ENCODE assay signal across 27 cellular contexts in genomic region chr1:20234761-20235540, GRCh38. TPM values are rescaled to one million over a fixed set of nuclear protein-coding genes. Genes with fewer than 3 reads are reported as not detected.
DNase-seq lines count a peak whose midpoint lies in the region; ATAC-seq and TF ChIP-seq lines count a peak whose summit lies in the region.
"Had no signal": no experiment of that assay in that cellular context is flagged by ENCODE, and none has a peak within 500 bp of the region (broad histone marks: within the 10 kb centered on the region; RNA-seq: fewer than 3 reads in every experiment).

No MANE protein-coding gene starts in this region.

- no TSS peak for BruUV-seq in PC-9 (replicated peaks; lab: Mats Ljungman, UMichigan)

- CTCF ChIA-PET in PC-9 (lab: Charles Lee) = no interaction called here
- CTCF ChIA-PET in activated naive CD4-positive, alpha-beta T cell treated with anti-CD3 and anti-CD28 coated beads for 36 hours (lab: Charles Lee) = interaction anchor here (0.6 to 1.4 kb wide), 6 partner anchors 21 to 257 kb away, joined by 3 to 8 read pairs (median 4); no protein-coding TSS in a partner anchor

- H3K36me3 ChIP-seq in PC-9 (ENCODE audit: low read depth) (no peaks in the 10 kb centered on the region), parathyroid adenoma (ENCODE audit: control insufficient read depth, insufficient read depth, low read length) (no peaks in the 10 kb centered on the region)
- H3K36me3 ChIP-seq: HAP-1, SJSA1 had no signal

- no peaks in the 10 kb centered on the region for H3K9me3 Mint-ChIP-seq in activated naive CD4-positive, alpha-beta T cell treated with anti-CD3 and anti-CD28 coated beads for 36 hours
- H3K9me3 Mint-ChIP-seq in glutamatergic neuron (ENCODE audit: unreplicated experiment) = peaks cover 6% of the 10 kb centered on the region
- H3K9me3 Mint-ChIP-seq: CD8-positive, alpha-beta T cell; HFFc6; IgD-negative memory B cell had no signal

- peaks cover 32% of the 10 kb centered on the region for H3K27me3 Mint-ChIP-seq in activated naive CD4-positive, alpha-beta T cell treated with anti-CD3 and anti-CD28 coated beads for 36 hours (ENCODE audit: low read depth)
- peaks cover 2% of the 10 kb centered on the region for H3K27me3 Mint-ChIP-seq in glutamatergic neuron (ENCODE audit: unreplicated experiment)

- H3K4me1 Mint-ChIP-seq in activated naive CD4-positive, alpha-beta T cell treated with anti-CD3 and anti-CD28 coated beads for 36 hours (ENCODE audit: low read depth) = no peaks in the 10 kb centered on the region
- peaks cover 16% of the 10 kb centered on the region for H3K4me1 Mint-ChIP-seq in glutamatergic neuron (ENCODE audit: low read depth, unreplicated experiment)

- ATAC-seq in HG02852 (IDR thresholded peaks at IDR 0.05; ENCODE audit: unreplicated experiment) = no peak
- ATAC-seq: CD8-positive, alpha-beta T cell; GM12878 had no signal

- H4K20me1 ChIP-seq in PC-9 (ENCODE audit: insufficient read depth) = no peaks in the 10 kb centered on the region

- no peaks in the 10 kb centered on the region for H3K9me2 ChIP-seq in PC-9 (ENCODE audit: insufficient read depth)

- peak overlapping the region; percentile 30; the same call in 1 of the 2 replicates for H3K4me3 ChIP-seq in PC-9
- H3K4me3 ChIP-seq in parathyroid adenoma (ENCODE audit: low read depth, low read length) = no peak overlapping the region
- H3K4me3 ChIP-seq: GM12878, HAP-1, SJSA1 had no signal

- H3K79me2 ChIP-seq in PC-9 (ENCODE audit: low read depth) = no peaks in the 10 kb centered on the region
- no peaks in the 10 kb centered on the region for H3K79me2 ChIP-seq in parathyroid adenoma

- H3K36me3 Mint-ChIP-seq in activated naive CD4-positive, alpha-beta T cell treated with anti-CD3 and anti-CD28 coated beads for 36 hours (ENCODE audit: low read depth) = no peaks in the 10 kb centered on the region
- no peaks in the 10 kb centered on the region for H3K36me3 Mint-ChIP-seq in glutamatergic neuron (ENCODE audit: unreplicated experiment)
- H3K36me3 Mint-ChIP-seq: CD8-positive, alpha-beta T cell had no signal

- H3K27me3 ChIP-seq in PC-9 (ENCODE audit: insufficient read depth, low read depth) (no peaks in the 10 kb centered on the region), parathyroid adenoma (ENCODE audit: control insufficient read depth, insufficient read depth, low read length) (no peaks in the 10 kb centered on the region)
- H3K27me3 ChIP-seq: SJSA1 had no signal

- no peak overlapping the region for H2AFZ ChIP-seq in PC-9
- H2AFZ ChIP-seq in parathyroid adenoma = peak overlapping the region; percentile 56

- POLR2A ChIA-PET in PC-9 (lab: Charles Lee; ENCODE audit: unreplicated experiment) = interaction anchor here (0.6 kb wide), 1 partner anchor 88 kb away, joined by 5 read pairs; no protein-coding TSS in a partner anchor

- H3K27ac Mint-ChIP-seq in activated naive CD4-positive, alpha-beta T cell treated with anti-CD3 and anti-CD28 coated beads for 36 hours = no peak overlapping the region
- no peak overlapping the region for H3K27ac Mint-ChIP-seq in glutamatergic neuron (ENCODE audit: unreplicated experiment)
- H3K27ac Mint-ChIP-seq: CD8-positive, alpha-beta T cell; HFFc6; IgD-negative memory B cell had no signal

- H3K4me1 ChIP-seq in PC-9 (replicated peaks; ENCODE audit: insufficient read depth) = peaks cover 87% of the 10 kb centered on the region
- H3K4me1 ChIP-seq in parathyroid adenoma = peaks cover 27% of the 10 kb centered on the region
- H3K4me1 ChIP-seq: HAP-1, SJSA1 had no signal

- H3K4me3 Mint-ChIP-seq in activated naive CD4-positive, alpha-beta T cell treated with anti-CD3 and anti-CD28 coated beads for 36 hours = no peak overlapping the region
- no peak overlapping the region for H3K4me3 Mint-ChIP-seq in glutamatergic neuron (ENCODE audit: unreplicated experiment)
- H3K4me3 Mint-ChIP-seq: CD8-positive, alpha-beta T cell; HFFc6; IgD-negative memory B cell had no signal

- peak; percentile 42 for DNase-seq in NCI-H2227 (lab: John Stamatoyannopoulos, UW; ENCODE audit: unreplicated experiment)
- peak in 1 of 2 experiments; percentile 90 for DNase-seq in PC-9
- peak; percentile 64 for DNase-seq in kidney glomerular epithelial cell (lab: John Stamatoyannopoulos, UW)
- DNase-seq in activated naive CD4-positive, alpha-beta T cell treated with anti-CD3 and anti-CD28 coated beads for 36 hours = no peak
- DNase-seq in nucleus accumbens (lab: John Stamatoyannopoulos, UW) = no peak
- no peak for DNase-seq in glutamatergic neuron
- DNase-seq: CD8-positive, alpha-beta T cell; DMS 273 treated with DMSO at 0.1 percent for 48 hours; DMS79; EL; GDM1; GOT3; HFFc6; MM.1S; NCI-H2029; NCI-H226; NCI-H510A; Right ventricle myocardium superior; RPMI8226 had no signal

- H3F3A ChIP-seq in PC-9 (ENCODE audit: insufficient read depth, low read depth) = peaks cover 44% of the 10 kb centered on the region

- H3K27ac ChIP-seq in PC-9 (peak overlapping the region; percentile 91), parathyroid adenoma (peak overlapping the region; percentile 86)
- H3K27ac ChIP-seq: KMS-11, SJSA1 had no signal

- no peak overlapping the region for H3K9ac ChIP-seq in parathyroid adenoma
- H3K9ac ChIP-seq: KMS-11 had no signal

- H3K9me3 ChIP-seq in PC-9 (ENCODE audit: insufficient read depth, low read depth) (no peaks in the 10 kb centered on the region), parathyroid adenoma (ENCODE audit: control insufficient read depth, low read length) (no peaks in the 10 kb centered on the region)
- H3K9me3 ChIP-seq: HAP-1, SJSA1 had no signal

- intact Hi-C loops in PC-9 (cut with micrococcal nuclease; ENCODE audit: unreplicated experiment) = no loop called here
- intact Hi-C loops in activated naive CD4-positive, alpha-beta T cell treated with anti-CD3 and anti-CD28 coated beads for 36 hours (cut with micrococcal nuclease) = no loop called here

- H3K4me2 ChIP-seq in PC-9 (peak overlapping the region; percentile 73), parathyroid adenoma (ENCODE audit: low read length) (peak overlapping the region; percentile 21)
- H3K4me2 ChIP-seq: KMS-11 had no signal

- TF ChIP-seq CTCF in PC-9 (conservative IDR thresholded peaks at IDR 0.05) = no peak
- TF ChIP-seq CTCF in parathyroid adenoma (IDR thresholded peaks at IDR 0.05) = no peak
- no peak for TF ChIP-seq CTCF in glutamatergic neuron (IDR thresholded peaks at IDR 0.05; ENCODE audit: partially characterized antibody, unreplicated experiment)

RNA-seq across cellular contexts. Expression of gene PLA2G2C, which starts 48.6 kb away (rescaled TPM):
- total RNA-seq in PC-9 (2021) (0.48 and 0.55 TPM in 2 replicates), glutamatergic neuron (ENCODE audit: unreplicated experiment) (not detected)
- under 1 TPM; 0.94 to 0.95 TPM for total RNA-seq in activated naive CD4-positive, alpha-beta T cell treated with anti-CD3 and anti-CD28 coated beads for 36 hours
- total RNA-seq: A673; CD8-positive, alpha-beta T cell; GM12878; HFFc6; Right ventricle myocardium superior; SJSA1 had no signal

RNA-seq across cellular contexts. Expression of gene UBXN10, which starts 49.1 kb away (rescaled TPM):
- total RNA-seq in PC-9 (2021) = 9.4 and 11.9 TPM in 2 replicates
- under 1 TPM; 0.27 to 0.33 TPM for total RNA-seq in activated naive CD4-positive, alpha-beta T cell treated with anti-CD3 and anti-CD28 coated beads for 36 hours
- 0.49 TPM for total RNA-seq in glutamatergic neuron (ENCODE audit: unreplicated experiment)
- total RNA-seq: A673, GM12878, HFFc6, SJSA1 had no signal

RNA-seq across cellular contexts. Expression of gene VWA5B1, which starts 55.7 kb away (rescaled TPM):
- total RNA-seq in PC-9 (2021) (not detected in 2 replicates), glutamatergic neuron (ENCODE audit: unreplicated experiment) (0.10 TPM)
- total RNA-seq in activated naive CD4-positive, alpha-beta T cell treated with anti-CD3 and anti-CD28 coated beads for 36 hours = not detected
- total RNA-seq: A673; CD8-positive, alpha-beta T cell; HFFc6; SJSA1 had no signal

Comparison
In these comparisons a context has a peak if more than half of its experiments do, and no peak if none do; other contexts are left out.
1. DNase-seq: peak in NCI-H2227 (single experiment) and kidney glomerular epithelial cell (single experiment); none in activated naive CD4-positive, alpha-beta T cell treated with anti-CD3 and anti-CD28 coated beads for 36 hours (single experiment), nucleus accumbens (0 of 56) and glutamatergic neuron (single experiment).